In the genomic region with DNA sequence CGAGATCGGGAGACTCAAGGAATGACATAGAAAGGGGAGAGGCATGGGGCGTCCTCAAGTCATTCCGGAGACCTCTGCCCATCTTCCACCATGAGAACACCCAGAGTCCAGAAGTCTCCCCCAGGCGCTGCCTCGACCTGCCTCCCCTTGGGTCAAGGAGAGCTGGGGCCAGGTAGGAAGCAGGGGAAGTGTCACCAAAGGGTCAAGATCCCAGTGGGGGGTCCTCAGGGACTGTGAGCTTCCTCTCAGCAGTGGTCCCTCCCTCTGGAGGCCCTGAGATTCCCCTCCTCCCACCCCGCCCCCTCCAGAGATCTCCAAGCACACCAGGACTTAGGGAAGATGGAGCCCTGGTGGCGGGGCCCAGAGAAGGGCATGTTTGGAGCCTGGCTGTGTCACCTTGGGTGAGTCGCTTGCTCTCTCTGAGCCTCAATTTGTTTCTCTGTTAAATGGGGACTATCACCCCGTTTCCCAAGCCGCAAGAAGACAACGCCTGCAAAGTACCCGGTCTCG, we compare ENCODE assay signal across 8 cellular contexts. TPM values are rescaled to one million over a fixed set of nuclear protein-coding genes. Genes with fewer than 3 reads are reported as not detected.
DNase-seq lines count a peak whose midpoint lies in the region; ATAC-seq and TF ChIP-seq lines count a peak whose summit lies in the region.

No MANE protein-coding gene starts in this region.

- H3K4me3 Mint-ChIP-seq in activated naive CD8-positive, alpha-beta T cell treated with anti-CD3 and anti-CD28 coated beads for 36 hours = peak overlapping the region; percentile 69

- no peaks in the 10 kb centered on the region for H3K9me3 Mint-ChIP-seq in activated naive CD8-positive, alpha-beta T cell treated with anti-CD3 and anti-CD28 coated beads for 36 hours

- no peak overlapping the region for H3K27ac Mint-ChIP-seq in activated naive CD8-positive, alpha-beta T cell treated with anti-CD3 and anti-CD28 coated beads for 36 hours

- H3K27me3 ChIP-seq in kidney epithelial cell (ENCODE audit: control insufficient read depth, insufficient read depth, low read length) = peaks cover 25% of the 10 kb centered on the region
- H3K27me3 ChIP-seq in subcutaneous abdominal adipose tissue (ENCODE audit: control insufficient read depth in 5 of 5, insufficient read depth in 4 of 5, low read length in 5 of 5) = peaks cover 13 to 21% (median 19%) of the 10 kb centered on the region in 5 donors

- peak overlapping the region in 3 of 5 donors; percentile 51 to 72 (median 56) for H3K9ac ChIP-seq in subcutaneous abdominal adipose tissue (ENCODE audit: low read length in 5 of 5)

- H3K36me3 ChIP-seq in kidney epithelial cell (ENCODE audit: control insufficient read depth, insufficient read depth, low read length) (no peaks in the 10 kb centered on the region), subcutaneous abdominal adipose tissue (ENCODE audit: control insufficient read depth in 5 of 5, insufficient read depth in 5 of 5, low read length in 5 of 5) (no peaks in the 10 kb centered on the region)

- no peak overlapping the region for H3K27ac ChIP-seq in subcutaneous abdominal adipose tissue (ENCODE audit: low read depth, low read length)

- TF ChIP-seq CTCF in kidney epithelial cell (IDR thresholded peaks at IDR 0.05; ENCODE audit: insufficient read depth, low read length, poor library complexity, severe bottlenecking) = no peak

- H3K27me3 Mint-ChIP-seq in activated naive CD8-positive, alpha-beta T cell treated with anti-CD3 and anti-CD28 coated beads for 36 hours = peaks cover 33% of the 10 kb centered on the region

- ATAC-seq in GM18520 (IDR thresholded peaks at IDR 0.05; ENCODE audit: unreplicated experiment) = no peak

- H3K9me3 ChIP-seq in subcutaneous abdominal adipose tissue (ENCODE audit: control insufficient read depth in 5 of 5, low read length in 5 of 5) = no peaks in the 10 kb centered on the region

- H3K36me3 Mint-ChIP-seq in activated naive CD8-positive, alpha-beta T cell treated with anti-CD3 and anti-CD28 coated beads for 36 hours = peaks cover 2% of the 10 kb centered on the region

- peaks cover 0 to 26% (median 24%) of the 10 kb centered on the region in 5 donors for H3K4me1 ChIP-seq in subcutaneous abdominal adipose tissue (ENCODE audit: control insufficient read depth in 5 of 5, insufficient read depth in 5 of 5, low read length in 5 of 5)

- peak; percentile 56 for DNase-seq in activated CD8-positive, alpha-beta memory T cell treated with anti-CD3 and anti-CD28 coated beads, Interleukin-2, amount 50 U/mL, for 48 hours
- DNase-seq in activated CD8-positive, alpha-beta memory T cell treated with anti-CD3 and anti-CD28 coated beads for 24 hours = no peak
- no peak for DNase-seq in activated naive CD8-positive, alpha-beta T cell treated with anti-CD3 and anti-CD28 coated beads for 36 hours
- DNase-seq in kidney epithelial cell (ENCODE audit: low read depth) (no peak), NCI-H2196 treated with DMSO at 0.1 percent for 48 hours (lab: John Stamatoyannopoulos, UW; ENCODE audit: unreplicated experiment) (no peak), dedifferentiated amniotic fluid mesenchymal stem cell (ENCODE audit: extremely low spot score) (no peak)

- H3K4me3 ChIP-seq in kidney epithelial cell (ENCODE audit: low read depth, low read length) = peak overlapping the region; percentile 38
- H3K4me3 ChIP-seq in subcutaneous abdominal adipose tissue (ENCODE audit: low read depth in 1 of 5, low read length in 5 of 5) = peak overlapping the region; percentile 29 to 82 (median 64)

- peaks cover 22% of the 10 kb centered on the region for H3K4me1 Mint-ChIP-seq in activated naive CD8-positive, alpha-beta T cell treated with anti-CD3 and anti-CD28 coated beads for 36 hours

RNA-seq across cellular contexts. Expression of gene DACT3, which starts 0.9 kb away (rescaled TPM):
- total RNA-seq in activated naive CD8-positive, alpha-beta T cell treated with anti-CD3 and anti-CD28 coated beads for 36 hours = 1 to 10 TPM; 3.7 to 3.9 TPM
- 0.14 and 0.33 TPM in 2 replicates for total RNA-seq in kidney epithelial cell

RNA-seq across cellular contexts. Expression of gene GNG8, which starts 24.1 kb away (rescaled TPM):
- total RNA-seq in activated naive CD8-positive, alpha-beta T cell treated with anti-CD3 and anti-CD28 coated beads for 36 hours = 10 to 100 TPM; 20.4 to 21.3 TPM
- total RNA-seq in kidney epithelial cell = not detected in 2 replicates

RNA-seq across cellular contexts. Expression of gene PTGIR, which starts 35.2 kb away (rescaled TPM):
- total RNA-seq in activated naive CD8-positive, alpha-beta T cell treated with anti-CD3 and anti-CD28 coated beads for 36 hours = 10 to 100 TPM; 43.9 to 46.7 TPM
- total RNA-seq in kidney epithelial cell = 0.48 TPM in 1 of 2 replicates, not detected in the other

RNA-seq across cellular contexts. Expression of gene PRKD2, which starts 56.9 kb away (rescaled TPM):
- total RNA-seq in activated naive CD8-positive, alpha-beta T cell treated with anti-CD3 and anti-CD28 coated beads for 36 hours = 10 to 100 TPM; 68.6 to 76.2 TPM
- total RNA-seq in kidney epithelial cell = 52.4 and 63.6 TPM in 2 replicates

RNA-seq across cellular contexts. Expression of gene CALM3, which starts 58.9 kb away (rescaled TPM):
- 100 to 1,000 TPM; 567 TPM for total RNA-seq in activated naive CD8-positive, alpha-beta T cell treated with anti-CD3 and anti-CD28 coated beads for 36 hours
- 103 and 127 TPM in 2 replicates for total RNA-seq in kidney epithelial cell

Comparison
In these comparisons a context has a peak if more than half of its experiments do, and no peak if none do; other contexts are left out.
1. RNA of gene GNG8, which starts 24.1 kb away (total RNA-seq): 20.4 to 21.3 TPM in activated naive CD8-positive, alpha-beta T cell treated with anti-CD3 and anti-CD28 coated beads for 36 hours; not detected in kidney epithelial cell; every median in the first group is over 10 times any median in the second.
2. RNA of gene PTGIR, which starts 35.2 kb away (total RNA-seq): 43.9 to 46.7 TPM in activated naive CD8-positive, alpha-beta T cell treated with anti-CD3 and anti-CD28 coated beads for 36 hours; 0.48 TPM in kidney epithelial cell; every median in the first group is over 10 times any median in the second.